In the genomic region with DNA sequence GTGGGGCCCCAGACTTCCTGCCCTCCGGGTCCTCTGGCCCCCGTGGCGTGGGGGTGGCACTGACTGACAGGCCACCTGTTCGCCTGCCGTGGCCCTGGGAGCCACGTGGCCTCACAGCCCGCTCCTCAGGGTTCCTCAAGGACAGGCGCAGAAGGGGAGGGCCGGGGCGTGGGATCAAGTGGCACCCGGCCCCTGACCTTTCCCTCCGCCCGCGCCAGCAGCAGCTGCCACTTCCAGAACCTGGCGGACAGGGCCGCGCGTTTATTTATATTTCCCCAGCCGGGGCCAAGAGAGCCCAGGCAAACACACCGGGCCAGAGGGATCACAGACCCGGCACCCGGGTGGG, we compare ENCODE assay signal across 13 cellular contexts.
DNase-seq lines count a peak whose midpoint lies in the region; ATAC-seq and TF ChIP-seq lines count a peak whose summit lies in the region.
"Had no signal": no experiment of that assay in that cellular context is flagged by ENCODE, and none has a peak within 500 bp of the region (broad histone marks: within the 10 kb centered on the region; RNA-seq: fewer than 3 reads in every experiment).

No MANE protein-coding gene starts in this region.

- H3K79me2 ChIP-seq in GM23248 (ENCODE audit: insufficient read depth) = peaks cover 61% of the 10 kb centered on the region

- TF ChIP-seq EP300 in stomach (IDR thresholded peaks at IDR 0.05) = no peak

- 5 to 6% methylated on average over 12 to 22 of the region's 22 CpGs for WGBS in GM23248 (ENCODE audit: low coverage in 1 of 2, low lambda C conversion rate in 2 of 2, missing lambda C conversion rate in 2 of 2), 2 experiments
- whole genome bisulfite sequencing in body of pancreas, 2 donors = 10 to 14% methylated on average over 2 to 22 of the region's 22 CpGs
- WGBS in stomach, 5 donors = 18 to 35% (median 25%) methylated on average over 20 to 22 of the region's 22 CpGs

- TF ChIP-seq CTCF in body of pancreas (IDR thresholded peaks at IDR 0.05) (no peak), stomach (IDR thresholded peaks at IDR 0.05) (no peak)

- TF ChIP-seq POLR2A in body of pancreas (IDR thresholded peaks at IDR 0.05) = peak in 2 of 3 donors; percentile 33 to 43
- TF ChIP-seq POLR2A in stomach (IDR thresholded peaks at IDR 0.05) = no peak

- no peaks in the 10 kb centered on the region for H4K20me1 ChIP-seq in GM23248 (ENCODE audit: insufficient read depth)

- H3K4me1 ChIP-seq in GM23248 (ENCODE audit: insufficient read depth) = peaks cover 42% of the 10 kb centered on the region
- peaks cover 65% of the 10 kb centered on the region for H3K4me1 ChIP-seq in body of pancreas
- peaks cover 58 to 97% (median 85%) of the 10 kb centered on the region in 4 donors for H3K4me1 ChIP-seq in stomach

- peak overlapping the region; percentile 97 for H3K4me2 ChIP-seq in GM23248 (ENCODE audit: unreplicated experiment)

- ATAC-seq in body of pancreas = peak; percentile 36

- no peaks in the 10 kb centered on the region for H3K9me2 ChIP-seq in GM23248 (ENCODE audit: insufficient read depth)

- H3K27ac ChIP-seq in GM23248 (peak overlapping the region; percentile 92), body of pancreas (peak overlapping the region; percentile 90 to 96 (median 93)), layer of hippocampus (ENCODE audit: low read depth, low read length) (peak overlapping the region; percentile 88), stomach (peak overlapping the region; percentile 90 to 95 (median 95))

- H3K9me3 ChIP-seq in GM23248 (ENCODE audit: low read depth) (no peaks in the 10 kb centered on the region), body of pancreas (no peaks in the 10 kb centered on the region), stomach (no peaks in the 10 kb centered on the region)

- no peak overlapping the region for H2AFZ ChIP-seq in GM23248

- no peaks in the 10 kb centered on the region for H3K27me3 ChIP-seq in GM23248 (replicated peaks; ENCODE audit: insufficient read depth)
- H3K27me3 ChIP-seq in body of pancreas = no peaks in the 10 kb centered on the region
- H3K27me3 ChIP-seq in layer of hippocampus (ENCODE audit: control insufficient read depth, insufficient read depth, low read length) = no peaks in the 10 kb centered on the region
- H3K27me3 ChIP-seq in stomach = no peaks in the 10 kb centered on the region

- in situ Hi-C loops in GM23248 (cut with MboI) = no loop called here

- H3K4me3 ChIP-seq in GM23248 (peak overlapping the region; percentile 95), body of pancreas (peak overlapping the region; percentile 20 to 59), stomach (peak overlapping the region; percentile 45 to 53 (median 51))

- peak overlapping the region; percentile 99 for H3K9ac ChIP-seq in GM23248

- DNase-seq in GM23248 (peak; percentile 46), body of pancreas (peak; percentile 78 to 87 (median 86)), stomach (peak; percentile 82), NCI-H128 (lab: John Stamatoyannopoulos, UW; ENCODE audit: unreplicated experiment) (no peak), MV-4-11 (lab: John Stamatoyannopoulos, UW) (no peak), midbrain (lab: John Stamatoyannopoulos, UW) (no peak)
- no peak for DNase-seq in effector CD8-positive, alpha-beta T cell (lab: John Stamatoyannopoulos, UW)
- DNase-seq: activated CD4-positive, alpha-beta T cell treated with anti-CD3 and anti-CD28 coated beads, Interleukin-2, amount 50 U/mL, for 4 hours; aorta; DND-41; Karpas-422; OCI-M1 had no signal

- intact Hi-C loops in body of pancreas (cut with DNase I) = no loop called here
- intact Hi-C loops in stomach (cut with DNase I; ENCODE audit: low total_unique reads) = no loop called here

- H3K36me3 ChIP-seq in GM23248 (ENCODE audit: low read depth) (peaks cover 15% of the 10 kb centered on the region; the same call in 1 of the 2 replicates), body of pancreas (replicated peaks in 1 of 2; ENCODE audit: insufficient read depth in 1 of 2, low read depth in 2 of 2) (peaks cover 7 to 14% of the 10 kb centered on the region in 2 donors), stomach (peaks cover 26 to 40% (median 34%) of the 10 kb centered on the region in 4 donors)

- peaks cover 46% of the 10 kb centered on the region for H3F3A ChIP-seq in GM23248 (ENCODE audit: insufficient read depth)

Comparison
In these comparisons a context has a peak if more than half of its experiments do, and no peak if none do; other contexts are left out.
1. DNase-seq: peak in GM23248 (single experiment), body of pancreas (4 of 4) and stomach (single experiment); none in NCI-H128 (single experiment), effector CD8-positive, alpha-beta T cell (single experiment), MV-4-11 (single experiment) and midbrain (single experiment).
2. H3K4me3 ChIP-seq: peak in every context shown above with its lines; median percentile 95 in GM23248; 51 in stomach; 40 in body of pancreas.
3. POLR2A ChIP-seq: peak in body of pancreas (2 of 3); none in stomach (0 of 4).
4. Peak in every context shown above with its lines, with median percentiles within 50 percentile points of each other: H3K27ac ChIP-seq.